Comparison of ENCODE assay signal across 16 cellular contexts in genomic region chr1:184028854-184029623, GRCh38. TPM values are rescaled to one million over a fixed set of nuclear protein-coding genes. Genes with fewer than 3 reads are reported as not detected.
A peak's percentile ranks its signal among the peaks of the same experiment; 100 is the strongest.
DNase-seq lines count a peak whose midpoint lies in the region; TF ChIP-seq lines count a peak whose summit lies in the region.
"Had no signal": no experiment of that assay in that cellular context is flagged by ENCODE, and none has a peak within 500 bp of the region (broad histone marks: within the 10 kb centered on the region; RNA-seq: fewer than 3 reads in every experiment).

No MANE protein-coding gene starts in this region.

- no peak overlapping the region for H3K4me3 Mint-ChIP-seq in glutamatergic neuron (ENCODE audit: unreplicated experiment)
- H3K4me3 Mint-ChIP-seq: activated CD4-positive, alpha-beta T cell treated with anti-CD3 and anti-CD28 coated beads, Interleukin-2, amount 10 ng/mL, durations not matched to agents 7 days and 5 days; GM23338; T-cell had no signal

- H3K36me3 Mint-ChIP-seq in glutamatergic neuron (ENCODE audit: unreplicated experiment) = no peaks in the 10 kb centered on the region
- H3K36me3 Mint-ChIP-seq: T-cell had no signal

- no peak overlapping the region for H3K27ac Mint-ChIP-seq in glutamatergic neuron (ENCODE audit: unreplicated experiment)
- H3K27ac Mint-ChIP-seq: activated CD4-positive, alpha-beta T cell treated with anti-CD3 and anti-CD28 coated beads, Interleukin-2, amount 10 ng/mL, durations not matched to agents 7 days and 5 days; activated T-helper 2 cell treated with anti-CD3 and anti-CD28 coated beads, Interferon-gamma antibody, Interleukin-2, Interleukin-4, amounts not matched to agents 10 μg/mL and 5 μg/mL and 100 μg/mL, durations not matched to agents 14 hours and 24 hours and 36 hours; GM23338; T-cell had no signal

- no peak for TF ChIP-seq CTCF in glutamatergic neuron (IDR thresholded peaks at IDR 0.05; ENCODE audit: partially characterized antibody, unreplicated experiment)

- H3K9me3 Mint-ChIP-seq in glutamatergic neuron (ENCODE audit: unreplicated experiment) = no peaks in the 10 kb centered on the region
- H3K9me3 Mint-ChIP-seq: activated CD4-positive, alpha-beta T cell treated with anti-CD3 and anti-CD28 coated beads, Interleukin-2, amount 10 ng/mL, durations not matched to agents 7 days and 5 days; activated T-helper 2 cell treated with anti-CD3 and anti-CD28 coated beads, Interferon-gamma antibody, Interleukin-2, Interleukin-4, amounts not matched to agents 10 μg/mL and 5 μg/mL and 100 μg/mL, durations not matched to agents 14 hours and 24 hours and 36 hours; GM23338; T-cell had no signal

- peaks cover 8% of the 10 kb centered on the region for H3K4me1 Mint-ChIP-seq in glutamatergic neuron (ENCODE audit: low read depth, unreplicated experiment)
- H3K4me1 Mint-ChIP-seq: activated CD4-positive, alpha-beta T cell treated with anti-CD3 and anti-CD28 coated beads, Interleukin-2, amount 10 ng/mL, durations not matched to agents 7 days and 5 days had no signal

- intact Hi-C loops in posterior cingulate gyrus (cut with DNase I) = no loop called here

- peak; percentile 80 for DNase-seq in DMS 273 (lab: John Stamatoyannopoulos, UW; ENCODE audit: unreplicated experiment)
- peak; percentile 26 for DNase-seq in NCI-H82 treated with DMSO at 0.1 percent for 48 hours (lab: John Stamatoyannopoulos, UW; ENCODE audit: unreplicated experiment)
- DNase-seq in glutamatergic neuron = peak; percentile 35
- DNase-seq in posterior cingulate gyrus = peak in 8 of 10 donors; percentile 29 to 91 (median 60)
- no peak for DNase-seq in T-helper 1 cell
- no peak for DNase-seq in SKM-1 (lab: John Stamatoyannopoulos, UW; ENCODE audit: unreplicated experiment)
- no peak for DNase-seq in iPS-NIHi11 (ENCODE audit: low spot score)
- DNase-seq: activated CD4-positive, alpha-beta T cell treated with anti-CD3 and anti-CD28 coated beads, Interleukin-2, amount 10 ng/mL, durations not matched to agents 7 days and 5 days; GF-D8; islet precursor cell; Kasumi-1; NCI-H2107; stimulated activated naive CD4-positive, alpha-beta T cell treated with Interleukin-2 at 50 U/mL for 16 hours; T-cell had no signal

- H3K27me3 Mint-ChIP-seq in glutamatergic neuron (ENCODE audit: unreplicated experiment) = no peaks in the 10 kb centered on the region

RNA-seq across cellular contexts. Expression of gene COLGALT2, which starts 8.5 kb away (rescaled TPM):
- total RNA-seq in glutamatergic neuron (ENCODE audit: unreplicated experiment) = 3.8 TPM

RNA-seq across cellular contexts. Expression of gene TSEN15, which starts 22.5 kb away (rescaled TPM):
- total RNA-seq in glutamatergic neuron (ENCODE audit: unreplicated experiment) = 23.6 TPM

Comparison
In these comparisons a context has a peak if more than half of its experiments do, and no peak if none do; other contexts are left out.
1. DNase-seq: peak in DMS 273 (single experiment), NCI-H82 treated with DMSO at 0.1 percent for 48 hours (single experiment), glutamatergic neuron (single experiment) and posterior cingulate gyrus (8 of 10); none in T-helper 1 cell (0 of 5), SKM-1 (single experiment) and iPS-NIHi11 (single experiment).